1 cellular context compared by ENCODE assay signal in the genomic region with DNA sequence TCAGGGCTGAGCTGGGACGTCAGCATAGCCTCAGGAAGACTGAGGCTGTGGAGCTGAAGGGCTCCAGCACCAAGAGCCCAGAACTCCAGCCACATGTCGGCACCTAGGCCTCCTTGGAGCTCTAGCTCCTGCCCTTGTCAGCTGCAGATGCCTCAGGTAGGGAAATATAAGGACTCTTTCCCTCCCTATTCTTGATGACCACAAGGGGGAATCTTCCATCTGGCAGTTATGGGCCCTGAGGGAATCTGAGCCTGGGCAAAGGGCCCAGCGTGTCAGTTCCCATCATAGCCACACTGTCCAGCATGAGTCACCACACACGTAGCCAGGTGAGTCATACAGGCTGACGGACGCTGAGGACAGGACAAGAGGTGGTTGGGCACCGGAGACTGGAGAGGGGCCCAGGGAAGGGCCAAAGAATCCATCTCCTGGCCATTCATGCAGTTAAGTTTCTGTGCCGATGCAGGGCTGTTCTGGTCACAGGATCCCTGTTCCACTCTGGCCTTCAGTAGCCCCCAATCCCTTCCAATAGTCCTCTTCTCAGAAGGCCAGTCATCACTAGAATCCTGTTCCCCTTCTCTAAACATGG.
A peak's percentile ranks its signal among the peaks of the same experiment; 100 is the strongest.
TF ChIP-seq lines count a peak whose summit lies in the region.

No MANE protein-coding gene starts in this region.

TF ChIP-seq in endothelial cell of umbilical vein, 7 proteins besides CTCF, POLR2A, EP300 and RAD21:
- TF ChIP-seq, protein P1, sequence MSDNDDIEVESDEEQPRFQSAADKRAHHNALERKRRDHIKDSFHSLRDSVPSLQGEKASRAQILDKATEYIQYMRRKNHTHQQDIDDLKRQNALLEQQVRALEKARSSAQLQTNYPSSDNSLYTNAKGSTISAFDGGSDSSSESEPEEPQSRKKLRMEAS (IDR thresholded peaks at IDR 0.05; ENCODE audit: insufficient read depth, insufficient read length) = no peak
- TF ChIP-seq MYC (IDR thresholded peaks at IDR 0.05; ENCODE audit: low read depth, low read length) (no peak), GATA2 (IDR thresholded peaks at IDR 0.05; ENCODE audit: insufficient read depth, insufficient read length, low read depth, low read length) (no peak), JUN (IDR thresholded peaks at IDR 0.05; ENCODE audit: borderline replicate concordance, insufficient read depth, insufficient read length, low read depth) (peak; percentile 97), FOS (IDR thresholded peaks at IDR 0.05; ENCODE audit: borderline replicate concordance, insufficient read depth, low read length) (peak; percentile 98), POLR2AphosphoS5 (IDR thresholded peaks at IDR 0.05; ENCODE audit: insufficient read depth, low read depth, low read length) (peak; percentile 64)
